1 cellular context compared by ENCODE assay signal in genomic region chr5:1172670-1173404, GRCh38.
A peak's percentile ranks its signal among the peaks of the same experiment; 100 is the strongest.
TF ChIP-seq lines count a peak whose summit lies in the region.

No MANE protein-coding gene starts in this region.

TF ChIP-seq in HepG2, 621 proteins besides CTCF, POLR2A, EP300 and RAD21:
- TF ChIP-seq NFYC (CRISPR knock-in tag; IDR thresholded peaks at IDR 0.05) (peak; percentile 57), ZNF296 (CRISPR knock-in tag; conservative IDR thresholded peaks at IDR 0.05) (no peak), MAFF (IDR thresholded peaks at IDR 0.05; ENCODE audit: low read depth, low read length) (peak; percentile 88), MAFK (conservative IDR thresholded peaks at IDR 0.05 in 1 of 2, IDR thresholded peaks at IDR 0.05 in 1 of 2; ENCODE audit: low read length in 2 of 2) (peak; percentile 85), DRAP1 (CRISPR knock-in tag; IDR thresholded peaks at IDR 0.05) (0 out of 2 replicates have a peak, but pooled peaks have one; percentile 34)
